34 cellular contexts compared by ENCODE assay signal in genomic region chr21:38097789-38098188, GRCh38.
"Had no signal": no experiment of that assay in that cellular context is flagged by ENCODE, and none has a peak within 500 bp of the region (broad histone marks: within the 10 kb centered on the region; RNA-seq: fewer than 3 reads in every experiment).

No MANE protein-coding gene starts in this region.

- DNase-seq: Karpas-422, Kasumi-1, MG63, MM.1S, MV-4-11, NCI-H1048, NCI-H1092, NCI-H1092 treated with DMSO at 0.1 percent for 48 hours, NCI-H1105, NCI-H1105 treated with DMSO at 0.1 percent for 48 hours, NCI-H1417, NCI-H1417 treated with DMSO at 0.1 percent for 48 hours, NCI-H1436, NCI-H1436 treated with DMSO at 0.1 percent for 48 hours, NCI-H146, NCI-H1694, NCI-H1694 treated with DMSO at 0.1 percent for 48 hours, NCI-H187, NCI-H187 treated with DMSO at 0.1 percent for 48 hours, NCI-H1930, NCI-H2029, NCI-H2029 treated with DMSO at 0.1 percent for 48 hours, NCI-H2081, NCI-H2081 treated with DMSO at 0.1 percent for 48 hours, NCI-H2107, NCI-H2171, NCI-H2171 treated with DMSO at 0.1 percent for 48 hours, NCI-H2227 treated with DMSO at 0.1 percent for 48 hours, NCI-H226, NCI-H345, NCI-H446, NCI-H446 treated with DMSO at 0.1 percent for 48 hours, NCI-H510A, NCI-H510A treated with DMSO at 0.1 percent for 48 hours had no signal

- H3K9me3 ChIP-seq: MG63 had no signal

- H3K36me3 ChIP-seq: MG63 had no signal

- H3K4me3 ChIP-seq: MG63 had no signal
